ENCODE assay signal across 1 cellular context in the genomic region with DNA sequence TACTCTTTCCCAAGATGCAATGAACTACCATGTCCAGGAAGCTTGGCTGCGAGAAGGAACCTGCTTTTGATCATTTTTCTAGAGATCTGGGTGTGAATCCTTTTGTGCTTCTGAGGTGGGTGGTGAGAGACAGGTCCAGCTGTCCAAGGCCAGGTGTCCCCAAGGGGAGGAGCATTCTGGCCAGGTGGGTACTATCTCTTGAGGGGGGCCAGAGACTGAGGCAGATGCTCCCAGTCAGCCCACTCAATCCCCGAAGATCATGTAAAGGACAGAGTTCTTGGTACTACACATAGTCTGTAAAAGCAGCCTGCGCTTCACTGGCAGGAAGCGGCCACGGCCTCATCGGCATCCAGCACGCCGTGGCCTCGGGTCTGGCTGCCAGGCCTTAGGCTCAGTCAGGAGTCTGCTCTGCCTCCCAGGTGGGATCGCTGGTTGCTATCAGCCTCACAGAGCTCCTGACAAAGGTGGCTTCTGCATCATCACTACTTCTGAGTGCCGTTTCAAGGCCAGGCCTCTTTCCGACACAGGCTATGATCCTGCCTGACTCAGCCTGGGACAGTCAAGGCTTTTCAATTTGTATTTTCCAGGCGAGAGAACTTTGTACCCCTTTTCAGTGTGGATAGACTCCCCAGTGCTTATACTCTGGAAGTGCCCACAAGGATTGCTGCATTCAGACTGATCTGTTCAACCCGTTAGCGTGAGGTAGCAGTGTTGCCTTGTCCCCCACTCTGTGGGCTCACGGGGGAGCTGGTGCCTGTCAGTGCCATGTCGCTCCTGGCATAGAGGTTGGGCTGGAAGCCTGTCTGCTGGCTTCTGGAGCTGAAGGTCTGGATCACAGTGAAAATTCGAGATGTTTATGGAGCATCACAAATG.
TF ChIP-seq lines count a peak whose summit lies in the region.

No MANE protein-coding gene starts in this region.

TF ChIP-seq in IMR-90, 13 proteins besides CTCF, POLR2A, EP300 and RAD21 (continued from another document):
- TF ChIP-seq CEBPB (IDR thresholded peaks at IDR 0.05; ENCODE audit: low read depth, low read length) = no peak
- TF ChIP-seq, protein P1, sequence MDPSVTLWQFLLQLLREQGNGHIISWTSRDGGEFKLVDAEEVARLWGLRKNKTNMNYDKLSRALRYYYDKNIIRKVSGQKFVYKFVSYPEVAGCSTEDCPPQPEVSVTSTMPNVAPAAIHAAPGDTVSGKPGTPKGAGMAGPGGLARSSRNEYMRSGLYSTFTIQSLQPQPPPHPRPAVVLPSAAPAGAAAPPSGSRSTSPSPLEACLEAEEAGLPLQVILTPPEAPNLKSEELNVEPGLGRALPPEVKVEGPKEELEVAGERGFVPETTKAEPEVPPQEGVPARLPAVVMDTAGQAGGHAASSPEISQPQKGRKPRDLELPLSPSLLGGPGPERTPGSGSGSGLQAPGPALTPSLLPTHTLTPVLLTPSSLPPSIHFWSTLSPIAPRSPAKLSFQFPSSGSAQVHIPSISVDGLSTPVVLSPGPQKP (IDR thresholded peaks at IDR 0.05; ENCODE audit: borderline replicate concordance, low read depth, low read length) = no peak
- no peak for TF ChIP-seq RCOR1 (IDR thresholded peaks at IDR 0.05; ENCODE audit: insufficient replicate concordance, low read length)
- TF ChIP-seq CHD1 (IDR thresholded peaks at IDR 0.05; ENCODE audit: low read depth, low read length) = no peak
- no peak for TF ChIP-seq MAFK (IDR thresholded peaks at IDR 0.05; ENCODE audit: low read depth, low read length)
- no peak for TF ChIP-seq BHLHE40 (IDR thresholded peaks at IDR 0.05; ENCODE audit: low read depth, low read length)
- no peak for TF ChIP-seq MAZ (IDR thresholded peaks at IDR 0.05; ENCODE audit: borderline replicate concordance, low read depth, low read length)
- TF ChIP-seq SMC3 (IDR thresholded peaks at IDR 0.05; ENCODE audit: low read depth, low read length) = no peak
- no peak for TF ChIP-seq FOS (IDR thresholded peaks at IDR 0.05; ENCODE audit: low read depth, low read length)
- TF ChIP-seq, protein P2, sequence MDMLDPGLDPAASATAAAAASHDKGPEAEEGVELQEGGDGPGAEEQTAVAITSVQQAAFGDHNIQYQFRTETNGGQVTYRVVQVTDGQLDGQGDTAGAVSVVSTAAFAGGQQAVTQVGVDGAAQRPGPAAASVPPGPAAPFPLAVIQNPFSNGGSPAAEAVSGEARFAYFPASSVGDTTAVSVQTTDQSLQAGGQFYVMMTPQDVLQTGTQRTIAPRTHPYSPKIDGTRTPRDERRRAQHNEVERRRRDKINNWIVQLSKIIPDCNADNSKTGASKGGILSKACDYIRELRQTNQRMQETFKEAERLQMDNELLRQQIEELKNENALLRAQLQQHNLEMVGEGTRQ (IDR thresholded peaks at IDR 0.05; ENCODE audit: low read depth, low read length) = no peak
- no peak for TF ChIP-seq MXI1 (IDR thresholded peaks at IDR 0.05; ENCODE audit: borderline replicate concordance, low read depth, low read length)
- no peak for TF ChIP-seq NFE2L2 (IDR thresholded peaks at IDR 0.05; ENCODE audit: low read depth, low read length)
TF ChIP-seq in IMR-90: peak in this region for 0.
